1 cellular context compared by ENCODE assay signal in genomic region chr2:223641062-223641461, GRCh38.
TF ChIP-seq lines count a peak whose summit lies in the region.

No MANE protein-coding gene starts in this region.

TF ChIP-seq in SK-N-SH, 30 proteins besides CTCF, POLR2A, EP300 and RAD21 (continued from another document):
- TF ChIP-seq USF1 (IDR thresholded peaks at IDR 0.05; ENCODE audit: borderline replicate concordance, low read depth) (peak; percentile 59; the same call in 1 of the 2 replicates), RCOR1 (IDR thresholded peaks at IDR 0.05; ENCODE audit: low read length) (no peak), ZBTB33 (IDR thresholded peaks at IDR 0.05; ENCODE audit: borderline replicate concordance, low read depth) (no peak), TAF1 (IDR thresholded peaks at IDR 0.05; ENCODE audit: borderline replicate concordance, low read depth, low read length) (no peak)
